Comparison of ENCODE assay signal across 9 cellular contexts in genomic region chr2:43190305-43191052, GRCh38.
"Had no signal": no experiment of that assay in that cellular context is flagged by ENCODE, and none has a peak within 500 bp of the region (broad histone marks: within the 10 kb centered on the region; RNA-seq: fewer than 3 reads in every experiment).

No MANE protein-coding gene starts in this region.

- H3K4me1 ChIP-seq: ascending aorta, foreskin keratinocyte had no signal

- H3K36me3 ChIP-seq: ascending aorta had no signal

- H3K27me3 ChIP-seq: ascending aorta, foreskin keratinocyte had no signal

- H3K27ac ChIP-seq: ascending aorta, foreskin keratinocyte, VCaP had no signal

- DNase-seq: activated CD8-positive, alpha-beta T cell treated with anti-CD3 and anti-CD28 coated beads for 36 hours; activated naive CD4-positive, alpha-beta T cell; activated naive CD8-positive, alpha-beta T cell treated with anti-CD3 and anti-CD28 coated beads, Interleukin-2, amount 50 U/mL, for 24 hours; foreskin keratinocyte; mammary epithelial cell; stimulated activated CD4-positive, alpha-beta T cell treated with anti-CD3 and anti-CD28 coated beads, Interleukin-15, amount 100 ng/mL, for 24 hours; T-helper 2 cell had no signal

- ATAC-seq: activated CD8-positive, alpha-beta T cell treated with anti-CD3 and anti-CD28 coated beads for 36 hours; activated naive CD8-positive, alpha-beta T cell treated with anti-CD3 and anti-CD28 coated beads, Interleukin-2, amount 50 U/mL, for 24 hours; foreskin keratinocyte had no signal

- H3K9me3 ChIP-seq: ascending aorta had no signal

- H3K4me3 ChIP-seq: ascending aorta had no signal
